ENCODE assay signal across 18 cellular contexts in genomic region chr18:12470382-12471090, GRCh38.
DNase-seq lines count a peak whose midpoint lies in the region; ATAC-seq and TF ChIP-seq lines count a peak whose summit lies in the region.
"Had no signal": no experiment of that assay in that cellular context is flagged by ENCODE, and none has a peak within 500 bp of the region (broad histone marks: within the 10 kb centered on the region; RNA-seq: fewer than 3 reads in every experiment).

No MANE protein-coding gene starts in this region.

- no peaks in the 10 kb centered on the region for H4K20me1 ChIP-seq in mammary epithelial cell (ENCODE audit: insufficient read depth, low read length)

- H3K9me3 Mint-ChIP-seq in MCF 10A (ENCODE audit: unreplicated experiment) = no peaks in the 10 kb centered on the region
- H3K9me3 Mint-ChIP-seq: CD14-positive monocyte; stimulated activated memory B cell treated with anti-CD40 and anti-IgM and Interleukin-4, amounts not matched to agents 10 μg/mL and 1 μg/mL and 100 μg/mL, for 72 hours; T-helper 1 cell treated with Interleukin-12 subunit alpha and Interleukin-12 subunit beta and Interleukin-4 antibody, amounts not matched to agents 30 μg/mL and 1 μg/mL, for 36 hours had no signal

- BruUV-seq in MCF 10A (replicated peaks; lab: Mats Ljungman, UMichigan) (no TSS peak), mammary epithelial cell (replicated peaks; lab: Mats Ljungman, UMichigan) (no TSS peak)

- TF ChIP-seq POLR2A in breast epithelium (IDR thresholded peaks at IDR 0.05) (no peak), suprapubic skin (IDR thresholded peaks at IDR 0.05) (no peak), transverse colon (IDR thresholded peaks at IDR 0.05) (no peak)

- ATAC-seq in right cardiac atrium = peak; percentile 37 to 73
- ATAC-seq: stimulated activated memory B cell treated with anti-CD40 and anti-IgM and Interleukin-4, amounts not matched to agents 10 μg/mL and 1 μg/mL and 100 μg/mL, for 72 hours; upper lobe of right lung had no signal

- dilution Hi-C loops in mammary epithelial cell (cut with HindIII; ENCODE audit: low sequenced_read_pairs) = no loop called here

- H2AFZ ChIP-seq in mammary epithelial cell (ENCODE audit: low read depth, low read length) = peak overlapping the region; percentile 77

- in situ Hi-C loops in mammary epithelial cell (cut with MboI; ENCODE audit: low sequenced_read_pairs in 2 of 2) = no loop called here
- in situ Hi-C loops in transverse colon (cut with MboI; ENCODE audit: low pct_ligation_motif_present in 1 of 4, low pct_unique_long_range_greater_than_20kb in 1 of 4, low sequenced_read_pairs in 3 of 4) = loop anchor here in 1 of 4 donors (10.0 kb wide), 1 partner anchor 64 kb away; no protein-coding TSS in a partner anchor

- H3K4me2 ChIP-seq in mammary epithelial cell (ENCODE audit: insufficient read depth, low read depth, low read length) = peak overlapping the region; percentile 65

- H3K9ac ChIP-seq in mammary epithelial cell (ENCODE audit: insufficient read depth, low read length) = peak overlapping the region; percentile 12

- 17% methylated on average over 6 of the region's 7 CpGs for WGBS in mammary epithelial cell (ENCODE audit: low coverage, missing lambda C conversion rate)
- 40% methylated on average over 7 of the region's 7 CpGs for WGBS in right cardiac atrium
- 31% methylated on average over 7 of the region's 7 CpGs for WGBS in suprapubic skin
- 78 to 82% methylated on average over 3 to 7 of the region's 7 CpGs for WGBS in transverse colon (ENCODE audit: low coverage in 1 of 2), 2 donors

- H3K79me2 ChIP-seq in mammary epithelial cell (ENCODE audit: insufficient read depth, low read length) = no peaks in the 10 kb centered on the region

- no peak overlapping the region for H3K4me3 Mint-ChIP-seq in MCF 10A (ENCODE audit: unreplicated experiment)
- H3K4me3 Mint-ChIP-seq: CD14-positive monocyte; stimulated activated memory B cell treated with anti-CD40 and anti-IgM and Interleukin-4, amounts not matched to agents 10 μg/mL and 1 μg/mL and 100 μg/mL, for 72 hours; T-helper 1 cell treated with Interleukin-12 subunit alpha and Interleukin-12 subunit beta and Interleukin-4 antibody, amounts not matched to agents 30 μg/mL and 1 μg/mL, for 36 hours had no signal

- intact Hi-C loops in MCF 10A (cut with micrococcal nuclease) = loop anchor here (5.0 kb wide), 1 partner anchor 187 kb away; the partner anchor contains the start of gene SPIRE1
- intact Hi-C loops in breast epithelium (cut with DNase I; ENCODE audit: low total_unique reads) = no loop called here
- intact Hi-C loops in mammary epithelial cell (cut with micrococcal nuclease) = loop anchor here (5.0 kb wide), 1 partner anchor 187 kb away; the partner anchor contains the start of gene SPIRE1
- intact Hi-C loops in right cardiac atrium (cut with DNase I) = no loop called here
- intact Hi-C loops in transverse colon (cut with DNase I; ENCODE audit: low total_unique reads) = no loop called here

- H3K27ac ChIP-seq in breast epithelium = no peak overlapping the region
- H3K27ac ChIP-seq in mammary epithelial cell (ENCODE audit: insufficient read depth, low read depth, low read length) = no peak overlapping the region
- H3K27ac ChIP-seq in right cardiac atrium (ENCODE audit: low read length) = no peak overlapping the region
- H3K27ac ChIP-seq in suprapubic skin = peak overlapping the region; percentile 5
- no peak overlapping the region for H3K27ac ChIP-seq in transverse colon
- H3K27ac ChIP-seq: brain microvascular endothelial cell, upper lobe of right lung had no signal

- no peaks in the 10 kb centered on the region for H3K27me3 Mint-ChIP-seq in MCF 10A (ENCODE audit: insufficient read depth, unreplicated experiment)
- H3K27me3 Mint-ChIP-seq: stimulated activated memory B cell treated with anti-CD40 and anti-IgM and Interleukin-4, amounts not matched to agents 10 μg/mL and 1 μg/mL and 100 μg/mL, for 72 hours had no signal

- POLR2A ChIA-PET in MCF 10A (lab: Yijun Ruan, JAX) = interaction anchor here (0.6 to 1.6 kb wide), 9 partner anchors 8 to 228 kb away, joined by 3 read pairs; partner anchors contain the start of gene PRELID3A

- TF ChIP-seq CTCF in MCF 10A (IDR thresholded peaks at IDR 0.05; ENCODE audit: unreplicated experiment) (no peak), breast epithelium (IDR thresholded peaks at IDR 0.05) (no peak), mammary epithelial cell (conservative IDR thresholded peaks at IDR 0.05 in 1 of 2, IDR thresholded peaks at IDR 0.05 in 1 of 2; ENCODE audit: extremely low read depth in 1 of 2, insufficient read depth in 1 of 2, low read depth in 1 of 2, low read length in 2 of 2) (no peak), suprapubic skin (IDR thresholded peaks at IDR 0.05) (no peak), transverse colon (IDR thresholded peaks at IDR 0.05) (no peak)

- DNase-seq in MCF 10A (ENCODE audit: unreplicated experiment) (peak; percentile 11), breast epithelium (ENCODE audit: low spot score in 2 of 2) (no peak), mammary epithelial cell (peak; percentile 73), right cardiac atrium (peak in 1 of 3 donors; percentile 50), suprapubic skin (ENCODE audit: low spot score in 2 of 2) (no peak), RPMI8226 (no peak), transverse colon (no peak)
- DNase-seq in activated effector memory CD4-positive, alpha-beta T cell treated with Interleukin-2 at 50 U/mL for 16 hours = no peak
- DNase-seq: activated CD4-positive, CD25-positive, alpha-beta regulatory T cell treated with anti-CD3 and anti-CD28 coated beads, Interleukin-2, amount 50 U/mL, for 72 hours; activated naive CD4-positive, alpha-beta T cell; brain microvascular endothelial cell; NCI-H2107; NCI-H82; upper lobe of right lung had no signal

- H3K36me3 Mint-ChIP-seq in MCF 10A (ENCODE audit: insufficient read depth, unreplicated experiment) = peaks cover 14% of the 10 kb centered on the region
- H3K36me3 Mint-ChIP-seq: CD14-positive monocyte; stimulated activated memory B cell treated with anti-CD40 and anti-IgM and Interleukin-4, amounts not matched to agents 10 μg/mL and 1 μg/mL and 100 μg/mL, for 72 hours had no signal

- H3K36me3 ChIP-seq in breast epithelium (peaks cover 7% of the 10 kb centered on the region), mammary epithelial cell (ENCODE audit: insufficient read depth, low read length) (no peaks in the 10 kb centered on the region), suprapubic skin (no peaks in the 10 kb centered on the region), transverse colon (no peaks in the 10 kb centered on the region)
- H3K36me3 ChIP-seq: brain microvascular endothelial cell, HAP-1, upper lobe of right lung had no signal

- TF ChIP-seq EP300 in suprapubic skin (IDR thresholded peaks at IDR 0.05) (no peak), transverse colon (IDR thresholded peaks at IDR 0.05; ENCODE audit: low read depth) (no peak)

- H3K4me1 Mint-ChIP-seq in MCF 10A (ENCODE audit: insufficient read depth, unreplicated experiment) = peaks cover 8% of the 10 kb centered on the region
- H3K4me1 Mint-ChIP-seq: stimulated activated memory B cell treated with anti-CD40 and anti-IgM and Interleukin-4, amounts not matched to agents 10 μg/mL and 1 μg/mL and 100 μg/mL, for 72 hours had no signal

- H3K27me3 ChIP-seq in breast epithelium = no peaks in the 10 kb centered on the region
- no peaks in the 10 kb centered on the region for H3K27me3 ChIP-seq in mammary epithelial cell (ENCODE audit: insufficient read depth, low read length)
- H3K27me3 ChIP-seq in right cardiac atrium (ENCODE audit: control insufficient read depth, insufficient read depth) = no peaks in the 10 kb centered on the region
- H3K27me3 ChIP-seq in suprapubic skin = no peaks in the 10 kb centered on the region
- no peaks in the 10 kb centered on the region for H3K27me3 ChIP-seq in transverse colon
- H3K27me3 ChIP-seq: brain microvascular endothelial cell, upper lobe of right lung had no signal

- peak overlapping the region; percentile 71 for H3K27ac Mint-ChIP-seq in MCF 10A (ENCODE audit: low read depth, unreplicated experiment)
- H3K27ac Mint-ChIP-seq: stimulated activated memory B cell treated with anti-CD40 and anti-IgM and Interleukin-4, amounts not matched to agents 10 μg/mL and 1 μg/mL and 100 μg/mL, for 72 hours; T-helper 1 cell treated with Interleukin-12 subunit alpha and Interleukin-12 subunit beta and Interleukin-4 antibody, amounts not matched to agents 30 μg/mL and 1 μg/mL, for 36 hours had no signal

- H3K4me1 ChIP-seq in breast epithelium (no peaks in the 10 kb centered on the region), mammary epithelial cell (ENCODE audit: insufficient read depth, low read length) (peaks cover 15% of the 10 kb centered on the region), right cardiac atrium (ENCODE audit: control insufficient read depth, insufficient read depth, low read length) (peaks cover 3% of the 10 kb centered on the region), suprapubic skin (peaks cover 6% of the 10 kb centered on the region), transverse colon (no peaks in the 10 kb centered on the region)
- H3K4me1 ChIP-seq: HAP-1, upper lobe of right lung had no signal

- H3K9me3 ChIP-seq in breast epithelium = no peaks in the 10 kb centered on the region
- no peaks in the 10 kb centered on the region for H3K9me3 ChIP-seq in mammary epithelial cell (replicated peaks; ENCODE audit: insufficient read depth, low read length)
- no peaks in the 10 kb centered on the region for H3K9me3 ChIP-seq in right cardiac atrium (ENCODE audit: control insufficient read depth, low read length)
- no peaks in the 10 kb centered on the region for H3K9me3 ChIP-seq in suprapubic skin
- H3K9me3 ChIP-seq in transverse colon = no peaks in the 10 kb centered on the region
- H3K9me3 ChIP-seq: HAP-1, upper lobe of right lung had no signal

- H3K4me3 ChIP-seq in breast epithelium (no peak overlapping the region), mammary epithelial cell (replicated peaks in 1 of 3; ENCODE audit: insufficient read depth in 1 of 3, low read depth in 2 of 3, low read length in 3 of 3) (no peak overlapping the region), right cardiac atrium (ENCODE audit: low read length) (no peak overlapping the region), suprapubic skin (no peak overlapping the region), transverse colon (no peak overlapping the region)
- H3K4me3 ChIP-seq: HAP-1, upper lobe of right lung had no signal

- CTCF ChIA-PET in MCF 10A (lab: Yijun Ruan, JAX) = interaction anchor here (0.9 kb wide), 1 partner anchor 78 kb away, joined by 3 read pairs; no protein-coding TSS in a partner anchor
- CTCF ChIA-PET in mammary epithelial cell (lab: Charles Lee; ENCODE audit: low non-redundant PET) = interaction anchor here (0.7 kb wide), 1 partner anchor 38 kb away, joined by 3 read pairs; no protein-coding TSS in a partner anchor

Comparison
In these comparisons a context has a peak if more than half of its experiments do, and no peak if none do; other contexts are left out.
1. DNase-seq: peak in MCF 10A (single experiment) and mammary epithelial cell (single experiment); none in breast epithelium (0 of 2), suprapubic skin (0 of 2), RPMI8226 (single experiment), activated effector memory CD4-positive, alpha-beta T cell treated with Interleukin-2 at 50 U/mL for 16 hours (single experiment) and transverse colon (single experiment).
2. intact Hi-C loops: an anchor here in MCF 10A (5.0 kb wide) and mammary epithelial cell (5.0 kb wide); none called in breast epithelium, right cardiac atrium and transverse colon.